In genomic region chr18:12246849-12247808, GRCh38 we compare ENCODE assay signal across 13 cellular contexts. TPM values are rescaled to one million over a fixed set of nuclear protein-coding genes. Genes with fewer than 3 reads are reported as not detected.
DNase-seq lines count a peak whose midpoint lies in the region; ATAC-seq and TF ChIP-seq lines count a peak whose summit lies in the region.
"Had no signal": no experiment of that assay in that cellular context is flagged by ENCODE, and none has a peak within 500 bp of the region (broad histone marks: within the 10 kb centered on the region; RNA-seq: fewer than 3 reads in every experiment).

No MANE protein-coding gene starts in this region.

- no peaks in the 10 kb centered on the region for H3K36me3 ChIP-seq in naive thymus-derived CD4-positive, alpha-beta T cell (ENCODE audit: control insufficient read depth in 2 of 3, insufficient read depth in 3 of 3, low read length in 3 of 3)
- no peaks in the 10 kb centered on the region for H3K36me3 ChIP-seq in vagina
- H3K36me3 ChIP-seq: stomach had no signal

- POLR2A ChIA-PET in naive thymus-derived CD4-positive, alpha-beta T cell (lab: Charles Lee), result no interaction called here

- H3K36me3 Mint-ChIP-seq in naive thymus-derived CD4-positive, alpha-beta T cell, result no peaks in the 10 kb centered on the region
- H3K36me3 Mint-ChIP-seq: activated naive CD8-positive, alpha-beta T cell had no signal

- H3K4me3 Mint-ChIP-seq in naive thymus-derived CD4-positive, alpha-beta T cell, result no peak overlapping the region
- H3K4me3 Mint-ChIP-seq: activated naive CD8-positive, alpha-beta T cell had no signal

- no peak for ATAC-seq in naive thymus-derived CD4-positive, alpha-beta T cell
- ATAC-seq: mucosa of descending colon had no signal

- no peaks in the 10 kb centered on the region for H3K4me1 ChIP-seq in naive thymus-derived CD4-positive, alpha-beta T cell (ENCODE audit: control insufficient read depth in 2 of 2, insufficient read depth in 2 of 2, low read length in 2 of 2)
- H3K4me1 ChIP-seq in vagina, result no peaks in the 10 kb centered on the region
- H3K4me1 ChIP-seq: stomach had no signal

- CTCF ChIA-PET in naive thymus-derived CD4-positive, alpha-beta T cell (lab: Charles Lee), result no interaction called here

- no peak for TF ChIP-seq CTCF in vagina (IDR thresholded peaks at IDR 0.05)

- in situ Hi-C loops in KBM-7 (cut with MboI; ENCODE audit: low pct_unique_long_range_greater_than_20kb, low sequenced_read_pairs), result no loop called here

- DNase-seq in ELF-1 (ENCODE audit: low read depth, low spot score) (peak; percentile 73), KBM-7 (peak; percentile 68), dermis blood vessel endothelial cell (peak; percentile 69), lung microvascular endothelial cell (ENCODE audit: low read depth in 2 of 2) (peak; percentile 27 to 60), midbrain (lab: John Stamatoyannopoulos, UW) (no peak), T-helper 9 cell (no peak), vagina (ENCODE audit: extremely low spot score in 2 of 2) (no peak)
- no peak for DNase-seq in naive thymus-derived CD4-positive, alpha-beta T cell
- DNase-seq: activated CD4-positive, CD25-positive, alpha-beta regulatory T cell treated with anti-CD3 and anti-CD28 coated beads, Interleukin-2, amount 50 U/mL, for 72 hours; stomach had no signal

- no peak overlapping the region for H3K27ac ChIP-seq in naive thymus-derived CD4-positive, alpha-beta T cell (ENCODE audit: low read depth, low read length)
- no peak overlapping the region for H3K27ac ChIP-seq in vagina
- H3K27ac ChIP-seq: KMS-11, stomach had no signal

- H3K27ac Mint-ChIP-seq in naive thymus-derived CD4-positive, alpha-beta T cell, result no peak overlapping the region
- H3K27ac Mint-ChIP-seq: activated naive CD8-positive, alpha-beta T cell had no signal

- H3K4me1 Mint-ChIP-seq in naive thymus-derived CD4-positive, alpha-beta T cell, result no peaks in the 10 kb centered on the region

- no peaks in the 10 kb centered on the region for H3K27me3 ChIP-seq in naive thymus-derived CD4-positive, alpha-beta T cell (ENCODE audit: control insufficient read depth in 2 of 2, insufficient read depth in 2 of 2, low read length in 2 of 2)
- H3K27me3 ChIP-seq in vagina, result no peaks in the 10 kb centered on the region

- H3K4me3 ChIP-seq in naive thymus-derived CD4-positive, alpha-beta T cell (ENCODE audit: low read length), result no peak overlapping the region
- H3K4me3 ChIP-seq in vagina, result no peak overlapping the region
- H3K4me3 ChIP-seq: mucosa of descending colon, stomach had no signal

- H3K27me3 Mint-ChIP-seq in naive thymus-derived CD4-positive, alpha-beta T cell, result peaks cover 23 to 54% (median 47%) of the 10 kb centered on the region in 5 donors

- H3K9me3 ChIP-seq in naive thymus-derived CD4-positive, alpha-beta T cell (ENCODE audit: control insufficient read depth in 2 of 3, low read length in 3 of 3), result no peaks in the 10 kb centered on the region
- no peaks in the 10 kb centered on the region for H3K9me3 ChIP-seq in vagina
- H3K9me3 ChIP-seq: mucosa of descending colon, stomach had no signal

- intact Hi-C loops in naive thymus-derived CD4-positive, alpha-beta T cell (cut with micrococcal nuclease), result no loop called here
- intact Hi-C loops in vagina (cut with DNase I), result no loop called here

- peaks cover 0 to 5% (median 0%) of the 10 kb centered on the region in 11 donors for H3K9me3 Mint-ChIP-seq in naive thymus-derived CD4-positive, alpha-beta T cell

- no peak for TF ChIP-seq POLR2A in vagina (IDR thresholded peaks at IDR 0.05)

RNA-seq across cellular contexts. Expression of gene CIDEA, which starts 7.0 kb away (rescaled TPM):
- 1.2 and 1.9 TPM in 2 replicates for total RNA-seq in dermis blood vessel endothelial cell
- 1.7 TPM in 1 of 2 replicates, not detected in the other for total RNA-seq in lung microvascular endothelial cell
- not detected for total RNA-seq in naive thymus-derived CD4-positive, alpha-beta T cell
- not detected for polyA plus RNA-seq in naive thymus-derived CD4-positive, alpha-beta T cell
- 2.7 TPM for total RNA-seq in vagina
- total RNA-seq: stomach had no signal

Comparison
In these comparisons a context has a peak if more than half of its experiments do, and no peak if none do; other contexts are left out.
1. DNase-seq: peak in ELF-1 (single experiment), KBM-7 (single experiment), dermis blood vessel endothelial cell (single experiment) and lung microvascular endothelial cell (2 of 2); none in naive thymus-derived CD4-positive, alpha-beta T cell (0 of 9), midbrain (single experiment), T-helper 9 cell (single experiment) and vagina (0 of 2).